Comparison of ENCODE assay signal across 23 cellular contexts in the genomic region with DNA sequence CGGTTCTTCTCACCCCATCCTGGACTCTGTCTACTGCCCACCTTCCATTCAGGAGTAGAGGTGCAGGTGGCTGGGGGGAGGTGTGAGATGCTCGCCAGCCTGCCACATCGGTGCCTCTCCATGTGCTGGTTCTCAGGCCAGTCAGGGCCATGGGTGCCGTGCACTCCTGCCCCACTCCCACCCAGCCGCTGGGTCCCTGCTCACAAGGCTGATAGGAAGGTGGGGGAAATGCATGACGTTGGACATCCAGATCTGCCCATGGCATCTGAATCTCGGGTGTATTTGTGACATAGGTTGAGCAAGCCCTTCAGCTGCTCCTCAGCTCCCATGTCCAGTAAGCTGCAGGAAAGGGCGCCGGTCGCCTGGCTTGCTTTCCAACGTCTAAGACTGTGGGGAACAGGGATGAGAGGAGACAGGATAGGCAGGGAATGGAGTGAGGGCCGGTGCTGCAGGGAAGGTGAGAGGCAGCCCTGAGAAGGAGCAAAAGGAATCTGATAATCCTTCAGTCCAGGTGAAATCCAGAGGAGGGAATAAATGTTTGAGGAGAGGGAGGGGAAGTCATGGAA. TPM values are rescaled to one million over a fixed set of nuclear protein-coding genes. Genes with fewer than 3 reads are reported as not detected.
DNase-seq lines count a peak whose midpoint lies in the region; ATAC-seq and TF ChIP-seq lines count a peak whose summit lies in the region.
"Had no signal": no experiment of that assay in that cellular context is flagged by ENCODE, and none has a peak within 500 bp of the region (broad histone marks: within the 10 kb centered on the region; RNA-seq: fewer than 3 reads in every experiment).

No MANE protein-coding gene starts in this region.

- no peaks in the 10 kb centered on the region for H3K9me3 Mint-ChIP-seq in T-cell

- TF ChIP-seq CTCF in MM.1S (IDR thresholded peaks at IDR 0.05; ENCODE audit: low read length), result no peak
- TF ChIP-seq CTCF in WERI-Rb-1 (IDR thresholded peaks at IDR 0.05; ENCODE audit: low read depth, low read length), result no peak

- H3K4me1 Mint-ChIP-seq in T-cell, result no peaks in the 10 kb centered on the region
- H3K4me1 Mint-ChIP-seq: CD4-positive, CD25-positive, alpha-beta regulatory T cell; CD8-positive, alpha-beta memory T cell had no signal

- H3K27ac Mint-ChIP-seq in T-cell, result no peak overlapping the region
- H3K27ac Mint-ChIP-seq: CD4-positive, CD25-positive, alpha-beta regulatory T cell; CD8-positive, alpha-beta memory T cell had no signal

- H3K4me3 Mint-ChIP-seq in T-cell, result no peak overlapping the region
- H3K4me3 Mint-ChIP-seq: CD8-positive, alpha-beta memory T cell had no signal

- ATAC-seq in sciatic nerve, result no peak
- no peak for ATAC-seq in T-cell (replicated peaks in 1 of 4)
- ATAC-seq: GM12878 had no signal

- H3K27me3 Mint-ChIP-seq in T-cell, result peaks cover 37 to 54% of the 10 kb centered on the region in 2 donors

- H3K4me3 ChIP-seq in MM.1S (ENCODE audit: low read length), result no peak overlapping the region
- no peak overlapping the region for H3K4me3 ChIP-seq in WERI-Rb-1 (ENCODE audit: low read depth, low read length)
- H3K4me3 ChIP-seq: GM12878, GM23248 had no signal

- DNase-seq in MM.1S (peak; percentile 1), WERI-Rb-1 (peak; percentile 13), islet precursor cell (peak; percentile 37), sciatic nerve (ENCODE audit: low spot score) (peak; percentile 34), OCI-M2 (lab: John Stamatoyannopoulos, UW; ENCODE audit: unreplicated experiment) (no peak), T-cell (no peak)
- DNase-seq in stimulated activated CD4-positive, alpha-beta T cell treated with anti-CD3 and anti-CD28 coated beads, Interleukin-12 subunit alpha, Interleukin-12 subunit beta, amount 100 ng/mL, for 4 hours, result no peak
- DNase-seq in central memory CD4-positive, alpha-beta T cell, result no peak
- DNase-seq: ACHN; BE2C; C1 segment of cervical spinal cord; CD4-positive, CD25-positive, alpha-beta regulatory T cell; CD8-positive, alpha-beta memory T cell; DMS 273 treated with DMSO at 0.1 percent for 48 hours; DMS53; DND-41; EL; GM23248; HCEC 1CT had no signal

- H3K9me2 ChIP-seq in MM.1S (replicated peaks; ENCODE audit: insufficient read depth, low read length), result no peaks in the 10 kb centered on the region

- POLR2A ChIA-PET in T-cell (lab: Charles Lee), result no interaction called here

- no peak overlapping the region for H3K4me2 ChIP-seq in MM.1S (ENCODE audit: low read depth, low read length)

- peaks cover 29% of the 10 kb centered on the region; the same call in 1 of the 2 replicates for H3K27me3 ChIP-seq in MM.1S (replicated peaks; ENCODE audit: insufficient read depth, low read length)
- peaks cover 67% of the 10 kb centered on the region for H3K27me3 ChIP-seq in WERI-Rb-1 (ENCODE audit: insufficient read depth, low read depth, severe bottlenecking)

- no peaks in the 10 kb centered on the region for H3K9me3 ChIP-seq in MM.1S (replicated peaks; ENCODE audit: insufficient read depth, low read length)
- no peaks in the 10 kb centered on the region for H3K9me3 ChIP-seq in WERI-Rb-1 (ENCODE audit: severe bottlenecking)
- H3K9me3 ChIP-seq: BE2C had no signal

- H3K9ac ChIP-seq in MM.1S (ENCODE audit: low read length), result no peak overlapping the region
- H3K9ac ChIP-seq: GM23248 had no signal

- intact Hi-C loops in sciatic nerve (cut with DNase I), result no loop called here

- no peaks in the 10 kb centered on the region for H3K79me2 ChIP-seq in MM.1S (ENCODE audit: low read length)

- no peaks in the 10 kb centered on the region for H3F3A ChIP-seq in MM.1S (ENCODE audit: insufficient read depth, low read length)

- H3K36me3 Mint-ChIP-seq in T-cell, result no peaks in the 10 kb centered on the region
- H3K36me3 Mint-ChIP-seq: CD4-positive, CD25-positive, alpha-beta regulatory T cell; CD8-positive, alpha-beta memory T cell had no signal

- H3K36me3 ChIP-seq in MM.1S (replicated peaks; ENCODE audit: insufficient read depth, low read length) (no peaks in the 10 kb centered on the region), WERI-Rb-1 (no peaks in the 10 kb centered on the region)
- H3K36me3 ChIP-seq: BE2C had no signal

- H3K27ac ChIP-seq in MM.1S (ENCODE audit: low read length) (no peak overlapping the region), WERI-Rb-1 (no peak overlapping the region)
- H3K27ac ChIP-seq: GM23248 had no signal

- H2AFZ ChIP-seq in MM.1S (ENCODE audit: low read length), result no peak overlapping the region
- H2AFZ ChIP-seq: GM23248 had no signal

- H3K4me1 ChIP-seq in MM.1S (ENCODE audit: low read length), result no peaks in the 10 kb centered on the region
- H3K4me1 ChIP-seq: BE2C had no signal

- no peaks in the 10 kb centered on the region for H4K20me1 ChIP-seq in MM.1S (ENCODE audit: insufficient read depth, low read length)

- CTCF ChIA-PET in T-cell (lab: Charles Lee), result no interaction called here

RNA-seq across cellular contexts. Expression of a gene that starts 11.8 kb away (rescaled TPM):
- not detected for total RNA-seq in sciatic nerve
- total RNA-seq in T-cell, result not detected
- total RNA-seq: CD4-positive, CD25-positive, alpha-beta regulatory T cell; CD8-positive, alpha-beta memory T cell; G401; GM12878; GM23248; H4; HT-29 had no signal

RNA-seq across cellular contexts. Expression of a gene that starts 32.3 kb away (rescaled TPM):
- total RNA-seq in sciatic nerve (0.85 TPM), T-cell (not detected)
- total RNA-seq: CD4-positive, CD25-positive, alpha-beta regulatory T cell; CD8-positive, alpha-beta memory T cell; G401; GM12878; GM23248; H4; HT-29 had no signal

RNA-seq across cellular contexts. Expression of a gene that starts 37.3 kb away (rescaled TPM):
- total RNA-seq in sciatic nerve (192 TPM), T-cell (1 to 10 TPM in 2 of 5 donors, not detected in 3; 1.1 to 3.8 TPM)
- total RNA-seq: CD4-positive, CD25-positive, alpha-beta regulatory T cell; CD8-positive, alpha-beta memory T cell; G401; GM12878; GM23248; H4; HT-29 had no signal

RNA-seq across cellular contexts. Expression of a gene that starts 52.7 kb away (rescaled TPM):
- total RNA-seq in sciatic nerve (15.3 TPM), T-cell (1 to 10 TPM in 1 of 5 donors, not detected in 4; 1.1 TPM)
- total RNA-seq: CD4-positive, CD25-positive, alpha-beta regulatory T cell; CD8-positive, alpha-beta memory T cell; G401; GM12878; GM23248; H4; HT-29 had no signal

Comparison
In these comparisons a context has a peak if more than half of its experiments do, and no peak if none do; other contexts are left out.
1. DNase-seq: peak in MM.1S (single experiment), WERI-Rb-1 (single experiment), islet precursor cell (single experiment) and sciatic nerve (single experiment); none in stimulated activated CD4-positive, alpha-beta T cell treated with anti-CD3 and anti-CD28 coated beads, Interleukin-12 subunit alpha, Interleukin-12 subunit beta, amount 100 ng/mL, for 4 hours (single experiment), central memory CD4-positive, alpha-beta T cell (single experiment), OCI-M2 (single experiment) and T-cell (0 of 34).
2. RNA of a gene that starts 37.3 kb away (total RNA-seq): 192 TPM in sciatic nerve (single experiment); 1.1 to 3.8 TPM in T-cell; every median in the first group is over 10 times any median in the second.